In the genomic region with DNA sequence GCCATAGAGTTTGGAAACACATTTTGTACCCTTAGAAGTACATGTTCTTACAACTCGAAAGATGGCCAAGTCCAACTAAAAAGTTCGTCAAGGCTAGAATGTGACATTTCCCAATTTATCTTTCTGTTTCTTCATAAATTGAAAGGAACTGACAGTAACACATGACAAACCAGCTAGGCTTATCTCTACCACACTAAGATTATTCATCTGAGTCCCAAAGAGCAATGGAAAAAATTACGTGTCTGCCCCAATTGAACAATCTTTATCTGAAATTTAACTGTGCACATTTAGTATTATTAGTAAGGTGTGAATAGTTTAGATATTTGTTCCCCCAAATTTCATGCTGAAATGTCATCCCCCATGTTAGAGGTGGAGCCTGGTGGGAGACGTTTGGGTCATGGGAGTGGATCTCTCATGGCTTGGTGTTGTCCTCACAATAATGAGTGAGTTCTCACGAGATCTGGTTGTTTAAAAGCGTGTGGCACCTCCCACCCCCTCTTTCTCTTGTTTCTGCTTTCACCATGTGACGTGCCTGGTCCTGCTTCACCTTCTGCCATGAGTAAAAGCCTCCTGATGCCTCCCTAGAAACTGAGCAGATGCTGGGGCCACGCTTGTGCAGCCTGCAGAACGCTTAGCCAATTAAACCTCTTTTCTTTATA, we compare ENCODE assay signal across 25 cellular contexts. TPM values are rescaled to one million over a fixed set of nuclear protein-coding genes. Genes with fewer than 3 reads are reported as not detected.
A peak's percentile ranks its signal among the peaks of the same experiment; 100 is the strongest.
DNase-seq lines count a peak whose midpoint lies in the region; ATAC-seq and TF ChIP-seq lines count a peak whose summit lies in the region.
"Had no signal": no experiment of that assay in that cellular context is flagged by ENCODE, and none has a peak within 500 bp of the region (broad histone marks: within the 10 kb centered on the region; RNA-seq: fewer than 3 reads in every experiment).

No MANE protein-coding gene starts in this region.

- peaks cover 9% of the 10 kb centered on the region for H3K4me1 Mint-ChIP-seq in nephron progenitor cell
- peaks cover 18% of the 10 kb centered on the region for H3K4me1 Mint-ChIP-seq in stimulated activated naive CD8-positive, alpha-beta T cell treated with anti-CD3 and anti-CD28 coated beads, Interleukin-15, Interleukin-2, amounts not matched to agents 100 ng/mL and 50 ng/mL, for 24 hours (ENCODE audit: low read depth)
- no peaks in the 10 kb centered on the region for H3K4me1 Mint-ChIP-seq in natural killer cell treated with Interleukin-12 subunit alpha and Interleukin-12 subunit beta and Interleukin-15 and Interleukin-18, amount 100 ng/mL, for 72 hours (ENCODE audit: low read depth in 2 of 2)

- no peak overlapping the region for H3K27ac Mint-ChIP-seq in activated naive CD4-positive, alpha-beta T cell treated with anti-CD3 and anti-CD28 coated beads, Interleukin-2, amount 50 U/mL, for 72 hours
- peak overlapping the region; percentile 58 for H3K27ac Mint-ChIP-seq in nephron progenitor cell
- H3K27ac Mint-ChIP-seq in stimulated activated naive CD8-positive, alpha-beta T cell treated with anti-CD3 and anti-CD28 coated beads, Interleukin-15, Interleukin-2, amounts not matched to agents 100 ng/mL and 50 ng/mL, for 24 hours, result no peak overlapping the region
- H3K27ac Mint-ChIP-seq in natural killer cell treated with Interleukin-12 subunit alpha and Interleukin-12 subunit beta and Interleukin-15 and Interleukin-18, amount 100 ng/mL, for 72 hours, result no peak overlapping the region
- H3K27ac Mint-ChIP-seq: activated naive CD4-positive, alpha-beta T cell treated with anti-CD3 and anti-CD28 coated beads, Interleukin-2, amount 50 U/mL, for 24 hours; effector memory CD8-positive, alpha-beta T cell had no signal

- H3K27ac ChIP-seq in foreskin keratinocyte, result no peak overlapping the region
- H3K27ac ChIP-seq: coronary artery, neutrophil, right lobe of liver, SJSA1 had no signal

- no peak overlapping the region for H3K4me3 Mint-ChIP-seq in nephron progenitor cell
- H3K4me3 Mint-ChIP-seq in stimulated activated naive CD8-positive, alpha-beta T cell treated with anti-CD3 and anti-CD28 coated beads, Interleukin-15, Interleukin-2, amounts not matched to agents 100 ng/mL and 50 ng/mL, for 24 hours, result peak overlapping the region; percentile 15
- no peak overlapping the region for H3K4me3 Mint-ChIP-seq in natural killer cell treated with Interleukin-12 subunit alpha and Interleukin-12 subunit beta and Interleukin-15 and Interleukin-18, amount 100 ng/mL, for 72 hours
- H3K4me3 Mint-ChIP-seq: activated naive CD4-positive, alpha-beta T cell treated with anti-CD3 and anti-CD28 coated beads, Interleukin-2, amount 50 U/mL, for 24 hours; effector memory CD8-positive, alpha-beta T cell had no signal

- no peak for DNase-seq in activated CD4-positive, CD25-positive, alpha-beta regulatory T cell (lab: John Stamatoyannopoulos, UW)
- DNase-seq in activated naive CD4-positive, alpha-beta T cell treated with anti-CD3 and anti-CD28 coated beads, Interleukin-2, amount 50 U/mL, for 72 hours (ENCODE audit: low spot score in 2 of 2), result no peak
- DNase-seq in activated naive CD4-positive, alpha-beta T cell (lab: John Stamatoyannopoulos, UW), result no peak
- DNase-seq in nephron progenitor cell (no peak), foreskin keratinocyte (no peak)
- DNase-seq in natural killer cell treated with Interleukin-12 subunit alpha and Interleukin-12 subunit beta and Interleukin-15 and Interleukin-18, amount 100 ng/mL, for 72 hours (ENCODE audit: low spot score), result no peak
- DNase-seq: activated CD8-positive, alpha-beta memory T cell treated with anti-CD3 and anti-CD28 coated beads, Interleukin-2, amount 50 U/mL, for 48 hours; aorta; effector memory CD8-positive, alpha-beta T cell; HCEC 1CT; head of caudate nucleus; KG1; left ventricle myocardium superior; MG63; NCI-H2081; NCI-H748 treated with DMSO at 0.1 percent for 48 hours; right lobe of liver; testis had no signal

- H3K36me3 Mint-ChIP-seq in activated naive CD4-positive, alpha-beta T cell treated with anti-CD3 and anti-CD28 coated beads, Interleukin-2, amount 50 U/mL, for 72 hours, result no peaks in the 10 kb centered on the region
- H3K36me3 Mint-ChIP-seq in nephron progenitor cell (ENCODE audit: low read depth), result no peaks in the 10 kb centered on the region
- H3K36me3 Mint-ChIP-seq in stimulated activated naive CD8-positive, alpha-beta T cell treated with anti-CD3 and anti-CD28 coated beads, Interleukin-15, Interleukin-2, amounts not matched to agents 100 ng/mL and 50 ng/mL, for 24 hours (ENCODE audit: low read depth), result no peaks in the 10 kb centered on the region
- H3K36me3 Mint-ChIP-seq in natural killer cell treated with Interleukin-12 subunit alpha and Interleukin-12 subunit beta and Interleukin-15 and Interleukin-18, amount 100 ng/mL, for 72 hours, result no peaks in the 10 kb centered on the region
- H3K36me3 Mint-ChIP-seq: activated naive CD4-positive, alpha-beta T cell treated with anti-CD3 and anti-CD28 coated beads, Interleukin-2, amount 50 U/mL, for 24 hours had no signal

- H3K27me3 ChIP-seq in foreskin keratinocyte, result no peaks in the 10 kb centered on the region
- H3K27me3 ChIP-seq: MG63, neutrophil, right lobe of liver, SJSA1, testis had no signal

- H3K9me3 Mint-ChIP-seq in activated naive CD4-positive, alpha-beta T cell treated with anti-CD3 and anti-CD28 coated beads, Interleukin-2, amount 50 U/mL, for 72 hours, result no peaks in the 10 kb centered on the region
- H3K9me3 Mint-ChIP-seq in nephron progenitor cell, result peaks cover 7% of the 10 kb centered on the region
- H3K9me3 Mint-ChIP-seq in stimulated activated naive CD8-positive, alpha-beta T cell treated with anti-CD3 and anti-CD28 coated beads, Interleukin-15, Interleukin-2, amounts not matched to agents 100 ng/mL and 50 ng/mL, for 24 hours, result no peaks in the 10 kb centered on the region
- H3K9me3 Mint-ChIP-seq in natural killer cell treated with Interleukin-12 subunit alpha and Interleukin-12 subunit beta and Interleukin-15 and Interleukin-18, amount 100 ng/mL, for 72 hours, result no peaks in the 10 kb centered on the region
- H3K9me3 Mint-ChIP-seq: activated naive CD4-positive, alpha-beta T cell treated with anti-CD3 and anti-CD28 coated beads, Interleukin-2, amount 50 U/mL, for 24 hours; effector memory CD8-positive, alpha-beta T cell had no signal

- peaks cover 13% of the 10 kb centered on the region for H3K4me1 ChIP-seq in foreskin keratinocyte

- peaks cover 2% of the 10 kb centered on the region for H3K27me3 Mint-ChIP-seq in nephron progenitor cell (ENCODE audit: low read depth, poor library complexity)
- no peaks in the 10 kb centered on the region for H3K27me3 Mint-ChIP-seq in stimulated activated naive CD8-positive, alpha-beta T cell treated with anti-CD3 and anti-CD28 coated beads, Interleukin-15, Interleukin-2, amounts not matched to agents 100 ng/mL and 50 ng/mL, for 24 hours
- H3K27me3 Mint-ChIP-seq in natural killer cell treated with Interleukin-12 subunit alpha and Interleukin-12 subunit beta and Interleukin-15 and Interleukin-18, amount 100 ng/mL, for 72 hours, result peaks cover 11 to 12% of the 10 kb centered on the region in 2 donors
- H3K27me3 Mint-ChIP-seq: activated naive CD4-positive, alpha-beta T cell treated with anti-CD3 and anti-CD28 coated beads, Interleukin-2, amount 50 U/mL, for 24 hours had no signal

- peak; percentile 67 to 72 for ATAC-seq in activated CD4-positive, CD25-positive, alpha-beta regulatory T cell treated with anti-CD3 and anti-CD28 coated beads, Interleukin-2, amount 50 U/mL, for 24 hours
- ATAC-seq in activated naive CD4-positive, alpha-beta T cell treated with anti-CD3 and anti-CD28 coated beads, Interleukin-2, amount 50 U/mL, for 72 hours, result peak; percentile 63 to 66
- ATAC-seq in foreskin keratinocyte, result no peak
- no peak for ATAC-seq in natural killer cell treated with Interleukin-12 subunit alpha and Interleukin-12 subunit beta and Interleukin-15 and Interleukin-18, amount 100 ng/mL, for 72 hours
- ATAC-seq: effector memory CD8-positive, alpha-beta T cell; left ventricle myocardium superior; right lobe of liver had no signal

- TF ChIP-seq CTCF in nephron progenitor cell (IDR thresholded peaks at IDR 0.05), result no peak
- TF ChIP-seq CTCF in foreskin keratinocyte (conservative IDR thresholded peaks at IDR 0.05), result no peak

RNA-seq across cellular contexts. Expression of gene CPM, which starts 13.3 kb away (rescaled TPM):
- total RNA-seq in activated naive CD4-positive, alpha-beta T cell treated with anti-CD3 and anti-CD28 coated beads, Interleukin-2, amount 50 U/mL, for 72 hours, result 10 to 100 TPM; 10.4 to 55.9 TPM
- total RNA-seq in foreskin keratinocyte, result 2.4 and 2.8 TPM in 2 replicates
- polyA plus RNA-seq in foreskin keratinocyte, result 0.73 and 0.86 TPM in 2 replicates
- 1 to 10 TPM; 3.7 to 5.3 TPM for total RNA-seq in natural killer cell treated with Interleukin-12 subunit alpha and Interleukin-12 subunit beta and Interleukin-15 and Interleukin-18, amount 100 ng/mL, for 72 hours
- total RNA-seq: A172 had no signal

Comparison
In these comparisons a context has a peak if more than half of its experiments do, and no peak if none do; other contexts are left out.
1. ATAC-seq: peak in activated CD4-positive, CD25-positive, alpha-beta regulatory T cell treated with anti-CD3 and anti-CD28 coated beads, Interleukin-2, amount 50 U/mL, for 24 hours (2 of 2) and activated naive CD4-positive, alpha-beta T cell treated with anti-CD3 and anti-CD28 coated beads, Interleukin-2, amount 50 U/mL, for 72 hours (2 of 2); none in foreskin keratinocyte (single experiment) and natural killer cell treated with Interleukin-12 subunit alpha and Interleukin-12 subunit beta and Interleukin-15 and Interleukin-18, amount 100 ng/mL, for 72 hours (0 of 2).